In the genomic region with DNA sequence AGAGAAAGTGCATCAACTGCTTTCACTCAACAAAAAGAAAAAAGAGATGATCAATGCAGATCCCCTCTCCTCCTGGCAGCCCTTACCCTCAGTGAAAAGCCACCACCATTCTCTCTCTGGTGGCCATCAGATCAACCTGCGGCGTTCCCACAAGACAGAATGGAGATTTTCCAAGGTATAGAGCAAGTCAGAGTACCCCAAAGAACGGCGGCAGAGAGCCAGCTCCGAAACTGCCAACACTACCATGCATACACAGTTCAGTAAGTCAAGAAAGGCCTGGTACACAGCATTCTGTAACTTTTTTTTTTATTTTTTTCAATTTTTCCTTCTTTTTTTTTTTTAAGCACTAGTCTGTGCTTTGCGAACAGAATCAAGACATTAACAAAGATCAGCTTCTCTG, we compare ENCODE assay signal across 26 cellular contexts. TPM values are rescaled to one million over a fixed set of nuclear protein-coding genes. Genes with fewer than 3 reads are reported as not detected.
DNase-seq lines count a peak whose midpoint lies in the region; ATAC-seq and TF ChIP-seq lines count a peak whose summit lies in the region.
"Had no signal": no experiment of that assay in that cellular context is flagged by ENCODE, and none has a peak within 500 bp of the region (broad histone marks: within the 10 kb centered on the region; RNA-seq: fewer than 3 reads in every experiment).

No MANE protein-coding gene starts in this region.

- no peaks in the 10 kb centered on the region for H3K9me2 ChIP-seq in GM23338 (ENCODE audit: insufficient read depth)

- no peak for ATAC-seq in GM23338
- ATAC-seq in naive thymus-derived CD8-positive, alpha-beta T cell = no peak
- ATAC-seq: left lobe of liver, PC-3, Right ventricle myocardium inferior had no signal

- no peak overlapping the region for H3K27ac ChIP-seq in CD4-positive, alpha-beta memory T cell (ENCODE audit: low read depth, low read length)
- H3K27ac ChIP-seq in GM23338 (ENCODE audit: low read depth) = peak overlapping the region; percentile 14
- H3K27ac ChIP-seq: esophagus muscularis mucosa had no signal

- no peak overlapping the region for H3K4me2 ChIP-seq in GM23338

- H3K4me3 ChIP-seq in CD4-positive, alpha-beta memory T cell (ENCODE audit: low read length in 2 of 2) = no peak overlapping the region
- no peak overlapping the region for H3K4me3 ChIP-seq in GM23338
- H3K4me3 ChIP-seq: esophagus muscularis mucosa had no signal

- peaks cover 18% of the 10 kb centered on the region for H3F3A ChIP-seq in GM23338 (replicated peaks; ENCODE audit: low read depth)

- no peak overlapping the region for H2AFZ ChIP-seq in GM23338

- H3K27me3 Mint-ChIP-seq in CD4-positive, alpha-beta memory T cell = no peaks in the 10 kb centered on the region
- peaks cover 29% of the 10 kb centered on the region for H3K27me3 Mint-ChIP-seq in GM23338 (ENCODE audit: insufficient read depth, low read depth, poor library complexity)
- H3K27me3 Mint-ChIP-seq in activated naive CD8-positive, alpha-beta T cell = no peaks in the 10 kb centered on the region
- no peaks in the 10 kb centered on the region for H3K27me3 Mint-ChIP-seq in naive thymus-derived CD8-positive, alpha-beta T cell
- H3K27me3 Mint-ChIP-seq: CD4-positive, alpha-beta T cell had no signal

- TF ChIP-seq CTCF in GM23338 (conservative IDR thresholded peaks at IDR 0.05; ENCODE audit: low read depth in 2 of 2) (no peak), GM10266 (IDR thresholded peaks at IDR 0.05; ENCODE audit: control insufficient read depth, insufficient read depth, low read depth, missing control alignments) (no peak)

- no peaks in the 10 kb centered on the region for H3K9me3 ChIP-seq in CD4-positive, alpha-beta memory T cell (ENCODE audit: control insufficient read depth in 1 of 2, low read length in 2 of 2)
- H3K9me3 ChIP-seq: esophagus muscularis mucosa had no signal

- peaks cover 41 to 73% of the 10 kb centered on the region in 2 donors for H3K36me3 Mint-ChIP-seq in CD4-positive, alpha-beta memory T cell
- H3K36me3 Mint-ChIP-seq in GM23338 (ENCODE audit: low read depth) = peaks cover 60% of the 10 kb centered on the region
- H3K36me3 Mint-ChIP-seq in activated naive CD8-positive, alpha-beta T cell = peaks cover 6% of the 10 kb centered on the region
- H3K36me3 Mint-ChIP-seq in naive thymus-derived CD8-positive, alpha-beta T cell = peaks cover 4 to 73% (median 15%) of the 10 kb centered on the region in 3 donors

- H4K20me1 ChIP-seq in GM23338 (replicated peaks; ENCODE audit: insufficient read depth) = peaks cover 11% of the 10 kb centered on the region

- H3K4me1 ChIP-seq in CD4-positive, alpha-beta memory T cell (ENCODE audit: insufficient read depth, low read length) = peaks cover 9% of the 10 kb centered on the region
- H3K4me1 ChIP-seq in GM23338 (ENCODE audit: insufficient read depth) = peaks cover 41% of the 10 kb centered on the region

- H3K4me3 Mint-ChIP-seq in CD4-positive, alpha-beta memory T cell = no peak overlapping the region
- no peak overlapping the region for H3K4me3 Mint-ChIP-seq in GM23338
- no peak overlapping the region for H3K4me3 Mint-ChIP-seq in activated naive CD8-positive, alpha-beta T cell
- peak overlapping the region in 1 of 10 donors; percentile 9 for H3K4me3 Mint-ChIP-seq in naive thymus-derived CD8-positive, alpha-beta T cell
- H3K4me3 Mint-ChIP-seq: CD4-positive, alpha-beta T cell; HFFc6; mesothelial cell of epicardium had no signal

- CTCF ChIA-PET in CD4-positive, alpha-beta memory T cell (lab: Charles Lee; ENCODE audit: partially characterized antibody) = interaction anchor here (0.9 to 1.7 kb wide), 2 partner anchors 9 kb away, joined by 3 to 6 read pairs; no protein-coding TSS in a partner anchor

- H3K9me3 Mint-ChIP-seq in CD4-positive, alpha-beta memory T cell = peaks cover 0 to 3% (median 0%) of the 10 kb centered on the region in 8 donors
- no peaks in the 10 kb centered on the region for H3K9me3 Mint-ChIP-seq in GM23338
- H3K9me3 Mint-ChIP-seq in activated naive CD8-positive, alpha-beta T cell (ENCODE audit: low read depth) = no peaks in the 10 kb centered on the region
- no peaks in the 10 kb centered on the region for H3K9me3 Mint-ChIP-seq in naive thymus-derived CD8-positive, alpha-beta T cell
- H3K9me3 Mint-ChIP-seq: CD4-positive, alpha-beta T cell; HFFc6; mesothelial cell of epicardium had no signal

- no peaks in the 10 kb centered on the region for H3K79me2 ChIP-seq in GM23338 (replicated peaks; ENCODE audit: insufficient read depth)

- DNase-seq in CD4-positive, alpha-beta memory T cell = no peak
- no peak for DNase-seq in GM23338 (ENCODE audit: low spot score)
- no peak for DNase-seq in naive thymus-derived CD8-positive, alpha-beta T cell
- DNase-seq in GM10266 (ENCODE audit: extremely low spot score) = no peak
- DNase-seq in NCI-H2081 (lab: John Stamatoyannopoulos, UW) = no peak
- no peak for DNase-seq in activated CD8-positive, alpha-beta memory T cell treated with anti-CD3 and anti-CD28 coated beads for 24 hours
- DNase-seq: activated CD4-positive, CD25-positive, alpha-beta regulatory T cell treated with anti-CD3 and anti-CD28 coated beads, Interleukin-2, amount 50 U/mL, for 72 hours; activated effector memory CD4-positive, alpha-beta T cell treated with Interleukin-2 at 50 U/mL for 16 hours; CD4-positive, alpha-beta T cell; effector CD8-positive, alpha-beta T cell; foreskin melanocyte; HFFc6; hippocampal formation; NCI-H2081 treated with DMSO at 0.1 percent for 48 hours; NCI-H82; PC-3; stimulated activated CD4-positive, alpha-beta T cell treated with anti-CD3 and anti-CD28 coated beads, Interleukin-15, amount 100 ng/mL, for 24 hours; trophoblast cell had no signal

- peaks cover 60% of the 10 kb centered on the region for H3K36me3 ChIP-seq in CD4-positive, alpha-beta memory T cell (ENCODE audit: insufficient read depth, low read length)
- peaks cover 24% of the 10 kb centered on the region for H3K36me3 ChIP-seq in GM23338 (ENCODE audit: insufficient read depth)

- H3K27me3 ChIP-seq in CD4-positive, alpha-beta memory T cell (ENCODE audit: insufficient read depth, low read length) = no peaks in the 10 kb centered on the region
- H3K27me3 ChIP-seq in GM23338 (ENCODE audit: insufficient read depth) = no peaks in the 10 kb centered on the region
- H3K27me3 ChIP-seq: esophagus muscularis mucosa had no signal

- intact Hi-C loops in CD4-positive, alpha-beta memory T cell (cut with micrococcal nuclease) = no loop called here

- POLR2A ChIA-PET in CD4-positive, alpha-beta memory T cell (lab: Charles Lee; ENCODE audit: partially characterized antibody) = interaction anchor here (0.6 kb wide), 1 partner anchor 11 kb away, joined by 4 read pairs; no protein-coding TSS in a partner anchor
- POLR2A ChIA-PET in naive thymus-derived CD8-positive, alpha-beta T cell (lab: Charles Lee) = interaction anchor here (0.7 to 2.1 kb wide), 3 partner anchors 10 to 21 kb away, joined by 3 to 6 read pairs (median 3); no protein-coding TSS in a partner anchor

- H3K4me1 Mint-ChIP-seq in CD4-positive, alpha-beta memory T cell = peaks cover 5 to 17% (median 13%) of the 10 kb centered on the region in 4 donors
- peaks cover 51% of the 10 kb centered on the region for H3K4me1 Mint-ChIP-seq in GM23338
- H3K4me1 Mint-ChIP-seq in activated naive CD8-positive, alpha-beta T cell (ENCODE audit: low read depth) = peaks cover 24% of the 10 kb centered on the region
- H3K4me1 Mint-ChIP-seq in naive thymus-derived CD8-positive, alpha-beta T cell = peaks cover 20 to 43% (median 28%) of the 10 kb centered on the region in 4 donors
- H3K4me1 Mint-ChIP-seq: mesothelial cell of epicardium had no signal

- H3K27ac Mint-ChIP-seq in CD4-positive, alpha-beta memory T cell = peak overlapping the region in 5 of 7 donors; percentile 54 to 79 (median 73)
- 0 out of 2 replicates have a peak overlapping the region, but pooled peaks have one; percentile 9 for H3K27ac Mint-ChIP-seq in GM23338
- H3K27ac Mint-ChIP-seq in activated naive CD8-positive, alpha-beta T cell = peak overlapping the region; percentile 75
- peak overlapping the region in 9 of 10 donors; percentile 10 to 87 (median 50) for H3K27ac Mint-ChIP-seq in naive thymus-derived CD8-positive, alpha-beta T cell
- H3K27ac Mint-ChIP-seq: HFFc6 had no signal

TF ChIP-seq in GM23338, 12 proteins besides CTCF, POLR2A, EP300 and RAD21 (continues in another document):
- TF ChIP-seq ZNF114 (CRISPR knock-in tag; IDR thresholded peaks at IDR 0.05) = no peak
- no peak for TF ChIP-seq JUNB (IDR thresholded peaks at IDR 0.05; ENCODE audit: unreplicated experiment)
- TF ChIP-seq POLR2AphosphoS5 (IDR thresholded peaks at IDR 0.05; ENCODE audit: low read depth) = no peak

RNA-seq across cellular contexts. Expression of gene STH, which starts 30.6 kb away (rescaled TPM):
- not detected for total RNA-seq in CD4-positive, alpha-beta memory T cell
- not detected for polyA plus RNA-seq in CD4-positive, alpha-beta memory T cell
- total RNA-seq in GM23338 (2014; rRNA removed; shearing (Covaris generic)) = not detected in 2 replicates
- polyA plus RNA-seq in GM23338 (2016; fragmentation: Nextera tagmentation; extraction: Ambion mirVana) = 0.55 TPM in 1 of 2 replicates, not detected in the other
- not detected for total RNA-seq in naive thymus-derived CD8-positive, alpha-beta T cell
- not detected for polyA plus RNA-seq in naive thymus-derived CD8-positive, alpha-beta T cell
- total RNA-seq: CD4-positive, alpha-beta T cell; esophagus muscularis mucosa; HFFc6; left lobe of liver; M059J; mesothelial cell of epicardium; PC-3; posterior vena cava; Right ventricle myocardium inferior had no signal
- polyA plus RNA-seq: neural cell had no signal

Comparison
In these comparisons a context has a peak if more than half of its experiments do, and no peak if none do; other contexts are left out.
1. H3K27ac Mint-ChIP-seq: peak in every context shown above with its lines; median percentile 75 in activated naive CD8-positive, alpha-beta T cell; 73 in CD4-positive, alpha-beta memory T cell; 50 in naive thymus-derived CD8-positive, alpha-beta T cell; 9 in GM23338.